Comparison of ENCODE assay signal across 31 cellular contexts in genomic region chr3:31013843-31014242, GRCh38.
A peak's percentile ranks its signal among the peaks of the same experiment; 100 is the strongest.
DNase-seq lines count a peak whose midpoint lies in the region; ATAC-seq, FAIRE-seq and TF ChIP-seq lines count a peak whose summit lies in the region.
"Had no signal": no experiment of that assay in that cellular context is flagged by ENCODE, and none has a peak within 500 bp of the region (broad histone marks: within the 10 kb centered on the region; RNA-seq: fewer than 3 reads in every experiment).

No MANE protein-coding gene starts in this region.

- H3K9ac ChIP-seq in keratinocyte (ENCODE audit: control insufficient read depth, extremely low read depth, insufficient read depth, low read length) = no peak overlapping the region

- H3K4me3 Mint-ChIP-seq in natural killer cell treated with Interleukin-12 subunit alpha and Interleukin-12 subunit beta and Interleukin-15 and Interleukin-18, amount 100 ng/mL, for 72 hours = no peak overlapping the region
- H3K4me3 Mint-ChIP-seq: activated CD4-positive, alpha-beta T cell treated with anti-CD3 and anti-CD28 coated beads for 36 hours; activated naive CD8-positive, alpha-beta T cell; memory B cell had no signal

- no peak for TF ChIP-seq CTCF in RWPE2 (IDR thresholded peaks at IDR 0.05; ENCODE audit: poor library complexity, severe bottlenecking)
- no peak for TF ChIP-seq CTCF in keratinocyte (optimal IDR thresholded peaks at IDR 0.05 in 1 of 3, IDR thresholded peaks at IDR 0.05 in 1 of 3, conservative IDR thresholded peaks at IDR 0.05 in 1 of 3; ENCODE audit: extremely low read depth in 1 of 3, insufficient read depth in 2 of 3, low read length in 3 of 3)
- TF ChIP-seq CTCF in GM20000 (IDR thresholded peaks at IDR 0.05; ENCODE audit: extremely low read depth, missing control alignments) = no peak

- H3K36me3 Mint-ChIP-seq in natural killer cell treated with Interleukin-12 subunit alpha and Interleukin-12 subunit beta and Interleukin-15 and Interleukin-18, amount 100 ng/mL, for 72 hours = no peaks in the 10 kb centered on the region
- H3K36me3 Mint-ChIP-seq: memory B cell had no signal

- peaks cover 35% of the 10 kb centered on the region for H3K4me1 ChIP-seq in ACC112 (ENCODE audit: control insufficient read depth, insufficient read depth, low read length, unreplicated experiment)
- H3K4me1 ChIP-seq in RWPE2 (ENCODE audit: insufficient read depth, poor library complexity, severe bottlenecking) = peaks cover 36% of the 10 kb centered on the region
- H3K4me1 ChIP-seq in keratinocyte (ENCODE audit: control insufficient read depth, extremely low read depth, insufficient read depth, low read length) = peaks cover 33% of the 10 kb centered on the region
- H3K4me1 ChIP-seq: pancreas had no signal

- H3K4me2 ChIP-seq in keratinocyte (ENCODE audit: control insufficient read depth, extremely low read depth, insufficient read depth, low read depth, low read length) = no peak overlapping the region
- H3K4me2 ChIP-seq: smooth muscle cell had no signal

- dilution Hi-C loops in keratinocyte (cut with MboI; ENCODE audit: extremely low pct_ligation_motif_present, low sequenced_read_pairs) = no loop called here

- H3K4me3 ChIP-seq in ACC112 (ENCODE audit: low read depth, low read length) (no peak overlapping the region), RWPE2 (ENCODE audit: severe bottlenecking) (no peak overlapping the region), keratinocyte (ENCODE audit: control insufficient read depth in 2 of 3, extremely low read depth in 1 of 3, insufficient read depth in 2 of 3, low read depth in 1 of 3, low read length in 3 of 3) (no peak overlapping the region)
- H3K4me3 ChIP-seq: pancreas, smooth muscle cell, testis had no signal

- H3K27me3 ChIP-seq in ACC112 (ENCODE audit: insufficient read depth, low read length) (no peaks in the 10 kb centered on the region), RWPE2 (ENCODE audit: insufficient read depth, poor library complexity, severe bottlenecking) (no peaks in the 10 kb centered on the region), keratinocyte (ENCODE audit: control insufficient read depth, extremely low read depth, insufficient read depth, low read length) (no peaks in the 10 kb centered on the region)
- H3K27me3 ChIP-seq: pancreas, testis had no signal

- H3K9me3 ChIP-seq in RWPE2 (ENCODE audit: severe bottlenecking) (no peaks in the 10 kb centered on the region), keratinocyte (ENCODE audit: control insufficient read depth, low read depth, low read length) (no peaks in the 10 kb centered on the region)
- H3K9me3 ChIP-seq: pancreas, testis had no signal

- H2AFZ ChIP-seq in ACC112 (ENCODE audit: low read length, unreplicated experiment) (peak overlapping the region; percentile 66), keratinocyte (ENCODE audit: control insufficient read depth, low read length) (peak overlapping the region; percentile 11)

- peaks cover 3 to 5% of the 10 kb centered on the region in 2 donors for H3K27me3 Mint-ChIP-seq in natural killer cell treated with Interleukin-12 subunit alpha and Interleukin-12 subunit beta and Interleukin-15 and Interleukin-18, amount 100 ng/mL, for 72 hours
- H3K27me3 Mint-ChIP-seq: activated CD4-positive, alpha-beta T cell treated with anti-CD3 and anti-CD28 coated beads for 36 hours; activated naive CD8-positive, alpha-beta T cell had no signal

- no peak overlapping the region for H3K27ac Mint-ChIP-seq in natural killer cell treated with Interleukin-12 subunit alpha and Interleukin-12 subunit beta and Interleukin-15 and Interleukin-18, amount 100 ng/mL, for 72 hours
- H3K27ac Mint-ChIP-seq: activated CD4-positive, alpha-beta T cell treated with anti-CD3 and anti-CD28 coated beads for 36 hours; activated naive CD8-positive, alpha-beta T cell; memory B cell had no signal

- ATAC-seq in RWPE2 (ENCODE audit: low read depth) (no peak), GM18873 (IDR thresholded peaks at IDR 0.05; ENCODE audit: low FRiP score, unreplicated experiment) (no peak)
- ATAC-seq in natural killer cell treated with Interleukin-12 subunit alpha and Interleukin-12 subunit beta and Interleukin-15 and Interleukin-18, amount 100 ng/mL, for 72 hours = no peak
- ATAC-seq: Panc1, pancreas had no signal

- FAIRE-seq in keratinocyte (lab: Jason Lieb, UNC) = no peak
- FAIRE-seq: colon, pancreas had no signal

- no peaks in the 10 kb centered on the region for H3K9me3 Mint-ChIP-seq in natural killer cell treated with Interleukin-12 subunit alpha and Interleukin-12 subunit beta and Interleukin-15 and Interleukin-18, amount 100 ng/mL, for 72 hours
- H3K9me3 Mint-ChIP-seq: memory B cell had no signal

- peaks cover 0 to 2% of the 10 kb centered on the region in 2 donors for H3K4me1 Mint-ChIP-seq in natural killer cell treated with Interleukin-12 subunit alpha and Interleukin-12 subunit beta and Interleukin-15 and Interleukin-18, amount 100 ng/mL, for 72 hours (ENCODE audit: low read depth in 2 of 2)
- H3K4me1 Mint-ChIP-seq: memory B cell had no signal

- H3K36me3 ChIP-seq in ACC112 (ENCODE audit: insufficient read depth, low read length) = no peaks in the 10 kb centered on the region
- H3K36me3 ChIP-seq in RWPE2 (ENCODE audit: low read depth) = no peaks in the 10 kb centered on the region
- no peaks in the 10 kb centered on the region for H3K36me3 ChIP-seq in keratinocyte (ENCODE audit: control insufficient read depth in 2 of 2, extremely low read depth in 1 of 2, insufficient read depth in 2 of 2, low read length in 2 of 2)
- H3K36me3 ChIP-seq: pancreas had no signal

- no peaks in the 10 kb centered on the region for H3K9me1 ChIP-seq in keratinocyte (ENCODE audit: control insufficient read depth, extremely low read depth, insufficient read depth, low read length)

- peak overlapping the region; percentile 11; the same call in 1 of the 2 replicates for H3K27ac ChIP-seq in ACC112 (ENCODE audit: low read depth, low read length)
- H3K27ac ChIP-seq in RWPE2 (ENCODE audit: poor library complexity, severe bottlenecking) = peak overlapping the region; percentile 52
- H3K27ac ChIP-seq in keratinocyte (ENCODE audit: control insufficient read depth, insufficient read depth, low read length) = no peak overlapping the region
- H3K27ac ChIP-seq: pancreas, testis, VCaP had no signal

- H3K79me2 ChIP-seq in ACC112 (ENCODE audit: control insufficient read depth, insufficient read depth, low read length, unreplicated experiment) (no peaks in the 10 kb centered on the region), keratinocyte (ENCODE audit: control insufficient read depth, insufficient read depth, low read length) (no peaks in the 10 kb centered on the region)

- H4K20me1 ChIP-seq in keratinocyte (ENCODE audit: control insufficient read depth, extremely low read depth, insufficient read depth, low read length) = no peaks in the 10 kb centered on the region

- peak; percentile 24 for DNase-seq in EH (ENCODE audit: low read depth)
- no peak for DNase-seq in RWPE2 (ENCODE audit: low spot score)
- no peak for DNase-seq in keratinocyte (ENCODE audit: low read depth, low spot score)
- DNase-seq in nucleus accumbens (lab: John Stamatoyannopoulos, UW) = no peak
- no peak for DNase-seq in natural killer cell treated with Interleukin-12 subunit alpha and Interleukin-12 subunit beta and Interleukin-15 and Interleukin-18, amount 100 ng/mL, for 72 hours (ENCODE audit: low spot score)
- no peak for DNase-seq in GM20000 (ENCODE audit: low spot score)
- DNase-seq: activated CD8-positive, alpha-beta memory T cell treated with anti-CD3 and anti-CD28 coated beads for 24 hours; activated effector memory CD4-positive, alpha-beta T cell treated with anti-CD3 and anti-CD28 coated beads, Interleukin-2, amount 50 U/mL, for 16 hours; activated T-cell treated with anti-CD3 and anti-CD28 coated beads, Interleukin-2, amount 50 U/mL, for 1 hour; C1 segment of cervical spinal cord; DMS79; GF-D8; hypothalamus; NCI-H1105; NCI-H187 treated with DMSO at 0.1 percent for 48 hours; NCI-H2171; NCI-H524 treated with DMSO at 0.1 percent for 48 hours; pancreas; retina; stimulated activated naive CD4-positive, alpha-beta T cell treated with Interleukin-2 at 50 U/mL for 16 hours; T1000; testis had no signal
